In genomic region chr3:17179381-17180205, GRCh38 we compare ENCODE assay signal across 8 cellular contexts.
DNase-seq lines count a peak whose midpoint lies in the region; ATAC-seq, FAIRE-seq and TF ChIP-seq lines count a peak whose summit lies in the region.

No MANE protein-coding gene starts in this region.

- no peak for TF ChIP-seq POLR2A in K562 (conservative IDR thresholded peaks at IDR 0.05)

- H3K79me2 ChIP-seq in K562 (ENCODE audit: control insufficient read depth, insufficient read depth, low read length), result no peaks in the 10 kb centered on the region

- H4K20me1 ChIP-seq in K562 (replicated peaks; ENCODE audit: control insufficient read depth, insufficient read depth, low read length), result no peaks in the 10 kb centered on the region

- WGBS in K562 (ENCODE audit: insufficient coverage, low coverage, missing lambda C conversion rate), result 52% methylated on average over 7 of the region's 7 CpGs
- WGBS in aorta, 2 donors, result 27 to 36% methylated on average over 7 of the region's 7 CpGs

- H3K4me3 ChIP-seq in K562, result no peak overlapping the region
- H3K4me3 ChIP-seq in aorta (ENCODE audit: low read length in 2 of 2), result no peak overlapping the region

- intact Hi-C loops in K562 (cut with micrococcal nuclease), result no loop called here
- intact Hi-C loops in aorta (cut with DNase I), result loop anchor here in 1 of 2 donors (2.0 kb wide), 1 partner anchor 27 kb away; no protein-coding TSS in a partner anchor

- H3K4me2 ChIP-seq in K562 (ENCODE audit: insufficient read depth, low read length), result no peak overlapping the region

- no peak for TF ChIP-seq CTCF in K562 (IDR thresholded peaks at IDR 0.05 in 2 of 3, conservative IDR thresholded peaks at IDR 0.05 in 1 of 3; ENCODE audit: insufficient read depth in 2 of 3, low read depth in 1 of 3, low read length in 3 of 3)

- TF ChIP-seq EP300 in K562 (IDR thresholded peaks at IDR 0.05; ENCODE audit: low read length), result no peak

- H3K36me3 ChIP-seq in K562 (ENCODE audit: control insufficient read depth, insufficient read depth, low read length) (no peaks in the 10 kb centered on the region), aorta (ENCODE audit: control insufficient read depth in 1 of 2, insufficient read depth in 2 of 2, low read length in 1 of 2) (no peaks in the 10 kb centered on the region)

- no TSS peak for BruUV-seq in K562 (replicated peaks; lab: Mats Ljungman, UMichigan)

- H2AFZ ChIP-seq in K562 (ENCODE audit: low read depth, low read length), result no peak overlapping the region

- POLR2A ChIA-PET in K562 (lab: Yijun Ruan, JAX), result interaction anchor here (1.7 to 2.0 kb wide), 2 partner anchors 9 to 16 kb away, joined by 4 to 7 read pairs; no protein-coding TSS in a partner anchor

- ATAC-seq in HG03439 (IDR thresholded peaks at IDR 0.05; ENCODE audit: unreplicated experiment), result peak; percentile 46
- no peak for ATAC-seq in K562
- ATAC-seq in aorta (ENCODE audit: low FRiP score), result peak; percentile 24

- H3K4me1 ChIP-seq in K562 (replicated peaks in 1 of 2; ENCODE audit: control insufficient read depth in 2 of 2, insufficient read depth in 2 of 2, low read length in 2 of 2) (peaks cover 0 to 3% of the 10 kb centered on the region in 2 experiments; a peak in 2 of 5 replicates), aorta (ENCODE audit: control insufficient read depth in 1 of 2, insufficient read depth in 2 of 2, low read length in 2 of 2) (peaks cover 6 to 7% of the 10 kb centered on the region in 2 donors)

- H3K27me3 ChIP-seq in K562 (ENCODE audit: control insufficient read depth in 2 of 2, insufficient read depth in 2 of 2, low read length in 2 of 2) (no peaks in the 10 kb centered on the region), aorta (ENCODE audit: control insufficient read depth in 1 of 2, insufficient read depth in 2 of 2, low read length in 1 of 2) (no peaks in the 10 kb centered on the region)

- H3K27ac ChIP-seq in K562 (ENCODE audit: extremely low read depth, low read depth, low read length) (no peak overlapping the region), aorta (ENCODE audit: low read depth in 1 of 2, low read length in 2 of 2) (no peak overlapping the region)

- in situ Hi-C loops in K562 (cut with MboI), result no loop called here

- DNase-seq in stimulated activated CD4-positive, alpha-beta T cell treated with anti-CD3 and anti-CD28 coated beads, Interleukin-2, amount 100 ng/mL, for 4 hours (ENCODE audit: low read depth), result peak; percentile 10
- DNase-seq in stimulated activated CD4-positive, alpha-beta T cell treated with anti-CD3 and anti-CD28 coated beads, Interleukin-4, amount 100 ng/mL, for 24 hours, result no peak
- no peak for DNase-seq in K562 (ENCODE audit: extremely low read depth in 1 of 4, low spot score in 3 of 4)
- DNase-seq in aorta, result no peak
- DNase-seq in OCI-M1 (lab: John Stamatoyannopoulos, UW), result no peak
- no peak for DNase-seq in frontal cortex (ENCODE audit: low spot score in 2 of 2)
- DNase-seq in HUDEP-2 (lab: John Stamatoyannopoulos, UW; ENCODE audit: unreplicated experiment in 76 of 76), result no peak

- H3K9me1 ChIP-seq in K562 (ENCODE audit: control insufficient read depth, insufficient read depth, low read length), result no peaks in the 10 kb centered on the region

- no peak for TF ChIP-seq RAD21 in K562 (CRISPR knock-in tag; conservative IDR thresholded peaks at IDR 0.05 in 1 of 2, IDR thresholded peaks at IDR 0.05 in 1 of 2)

- CTCF ChIA-PET in K562 (lab: Yijun Ruan, JAX; ENCODE audit: low intra/inter-chr PET ratio), result no interaction called here

- no peaks in the 10 kb centered on the region for H3K9me3 ChIP-seq in K562 (replicated peaks; ENCODE audit: control insufficient read depth, insufficient read depth, low read depth, low read length)
- no peaks in the 10 kb centered on the region for H3K9me3 ChIP-seq in aorta (ENCODE audit: control insufficient read depth, low read length)

- FAIRE-seq in K562 (lab: Jason Lieb, UNC) (no peak), frontal cortex (lab: Jason Lieb, UNC) (no peak)

- no peak overlapping the region for H3K9ac ChIP-seq in K562 (ENCODE audit: insufficient read depth in 1 of 2, low read depth in 2 of 2, low read length in 2 of 2)

TF ChIP-seq in K562, 482 proteins besides CTCF, POLR2A, EP300 and RAD21:
- TF ChIP-seq MEF2A (IDR thresholded peaks at IDR 0.05; ENCODE audit: control insufficient read depth, low read depth, low read length) (peak; percentile 63; the same call in 1 of the 2 replicates), FOXO4 (CRISPR knock-in tag; IDR thresholded peaks at IDR 0.05) (no peak), MEF2D (tag; conservative IDR thresholded peaks at IDR 0.05; ENCODE audit: low read depth) (peak; percentile 67), RFX1 (IDR thresholded peaks at IDR 0.05) (peak; percentile 87)
